In the genomic region with DNA sequence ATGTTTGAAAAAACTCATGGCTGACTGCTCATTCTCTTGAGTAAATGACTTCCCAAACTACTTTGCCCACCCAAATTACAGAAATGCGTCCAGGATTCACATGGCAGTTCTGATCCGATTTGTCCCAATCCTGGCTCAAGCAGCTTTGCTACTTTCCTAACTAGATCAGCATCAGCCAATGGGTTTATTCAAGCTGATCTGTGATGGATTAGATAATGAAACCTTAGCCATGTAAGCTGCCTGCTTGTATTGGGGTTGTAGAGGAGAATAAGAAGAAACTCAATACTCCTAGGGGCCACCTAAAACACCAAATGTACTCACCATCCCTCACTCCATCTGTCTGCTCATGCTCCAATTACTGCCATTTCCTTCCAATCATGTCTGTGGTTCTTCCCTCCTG, we compare ENCODE assay signal across 12 cellular contexts. TPM values are rescaled to one million over a fixed set of nuclear protein-coding genes. Genes with fewer than 3 reads are reported as not detected.
DNase-seq lines count a peak whose midpoint lies in the region; ATAC-seq and TF ChIP-seq lines count a peak whose summit lies in the region.
"Had no signal": no experiment of that assay in that cellular context is flagged by ENCODE, and none has a peak within 500 bp of the region (broad histone marks: within the 10 kb centered on the region; RNA-seq: fewer than 3 reads in every experiment).

No MANE protein-coding gene starts in this region.

- H3K4me3 ChIP-seq in WI38 (ENCODE audit: low read depth, low read length) (peak overlapping the region; percentile 5; the same call in 1 of the 2 replicates), muscle layer of colon (ENCODE audit: low read depth in 1 of 2, low read length in 2 of 2) (no peak overlapping the region), transverse colon (no peak overlapping the region), brain microvascular endothelial cell (ENCODE audit: low read depth, low read length) (no peak overlapping the region)

- peak overlapping the region; percentile 20 for H3K27ac Mint-ChIP-seq in activated T-cell treated with anti-CD3 and anti-CD28 coated beads, Interleukin-2, amount 50 U/mL, for 72 hours

- H3K27ac ChIP-seq in muscle layer of colon (ENCODE audit: low read depth, low read length): peak overlapping the region; percentile 35
- peak overlapping the region; percentile 62 to 83 (median 70) for H3K27ac ChIP-seq in transverse colon
- no peak overlapping the region for H3K27ac ChIP-seq in brain microvascular endothelial cell

- peak in 1 of 2 donors; percentile 17 for ATAC-seq in activated T-cell treated with anti-CD3 and anti-CD28 coated beads, Interleukin-2, amount 50 U/mL, for 72 hours (replicated peaks in 1 of 2)

- peak overlapping the region; percentile 1 for H3K9ac ChIP-seq in muscle layer of colon (ENCODE audit: low read length)

- no peak for DNase-seq in activated T-cell treated with anti-CD3 and anti-CD28 coated beads, Interleukin-2, amount 50 U/mL, for 72 hours
- no peak for DNase-seq in activated T-cell treated with anti-CD3 and anti-CD28 coated beads for 4 hours
- DNase-seq in transverse colon: no peak
- no peak for DNase-seq in brain microvascular endothelial cell
- DNase-seq in COLO668 (lab: John Stamatoyannopoulos, UW; ENCODE audit: unreplicated experiment): no peak
- no peak for DNase-seq in mesenteric fat pad (ENCODE audit: low spot score)
- DNase-seq: activated CD4-positive, alpha-beta T cell treated with anti-CD3 and anti-CD28 coated beads, Interleukin-2, amount 50 U/mL, for 4 hours; DMS79; NCI-H1092 treated with DMSO at 0.1 percent for 48 hours; stimulated activated CD8-positive, alpha-beta memory T cell treated with anti-CD3 and anti-CD28 coated beads, Interleukin-4, amount 100 ng/mL, for 48 hours had no signal

- H3K9me3 ChIP-seq in muscle layer of colon (ENCODE audit: low read length) (no peaks in the 10 kb centered on the region), transverse colon (no peaks in the 10 kb centered on the region)

- H3K27me3 Mint-ChIP-seq in activated T-cell treated with anti-CD3 and anti-CD28 coated beads, Interleukin-2, amount 50 U/mL, for 72 hours (ENCODE audit: low read depth): no peaks in the 10 kb centered on the region

- no peak for TF ChIP-seq EP300 in transverse colon (IDR thresholded peaks at IDR 0.05; ENCODE audit: low read depth)

- WGBS in transverse colon (ENCODE audit: low coverage in 1 of 2), 2 donors: 73% methylated on average over 2 of the region's 2 CpGs; no CpG with 5 or more reads in 1 of the 2 donors

- in situ Hi-C loops in transverse colon (cut with MboI; ENCODE audit: low pct_ligation_motif_present in 1 of 4, low pct_unique_long_range_greater_than_20kb in 1 of 4, low sequenced_read_pairs in 3 of 4) (no loop called here), brain microvascular endothelial cell (cut with HindIII; ENCODE audit: low pct_ligation_motif_present, low sequenced_read_pairs) (no loop called here)

- peak overlapping the region in 1 of 2 donors; percentile 35 for H3K4me3 Mint-ChIP-seq in activated T-cell treated with anti-CD3 and anti-CD28 coated beads, Interleukin-2, amount 50 U/mL, for 72 hours

- no peaks in the 10 kb centered on the region for H3K36me3 Mint-ChIP-seq in activated T-cell treated with anti-CD3 and anti-CD28 coated beads, Interleukin-2, amount 50 U/mL, for 72 hours (ENCODE audit: insufficient read depth in 2 of 2)

- intact Hi-C loops in transverse colon (cut with DNase I; ENCODE audit: low total_unique reads): no loop called here

- H3K27me3 ChIP-seq in muscle layer of colon (ENCODE audit: control insufficient read depth in 1 of 2, insufficient read depth in 2 of 2, low read length in 2 of 2): no peaks in the 10 kb centered on the region
- H3K27me3 ChIP-seq in transverse colon: no peaks in the 10 kb centered on the region
- H3K27me3 ChIP-seq in brain microvascular endothelial cell (replicated peaks): no peaks in the 10 kb centered on the region

- no peaks in the 10 kb centered on the region for H3K36me3 ChIP-seq in muscle layer of colon (ENCODE audit: insufficient read depth, low read length)
- no peaks in the 10 kb centered on the region for H3K36me3 ChIP-seq in transverse colon
- no peaks in the 10 kb centered on the region for H3K36me3 ChIP-seq in brain microvascular endothelial cell (replicated peaks)

- no peak for TF ChIP-seq POLR2A in transverse colon (IDR thresholded peaks at IDR 0.05)

- TF ChIP-seq CTCF in WI38 (IDR thresholded peaks at IDR 0.05; ENCODE audit: low read depth, low read length): no peak
- no peak for TF ChIP-seq CTCF in transverse colon (IDR thresholded peaks at IDR 0.05)
- TF ChIP-seq CTCF in brain microvascular endothelial cell (IDR thresholded peaks at IDR 0.05; ENCODE audit: low read depth, low read length, missing control alignments): no peak

- peaks cover 11% of the 10 kb centered on the region for H3K4me1 Mint-ChIP-seq in activated T-cell treated with anti-CD3 and anti-CD28 coated beads, Interleukin-2, amount 50 U/mL, for 72 hours (ENCODE audit: low read depth)

- H3K4me1 ChIP-seq in muscle layer of colon (ENCODE audit: insufficient read depth, low read length): peaks cover 56% of the 10 kb centered on the region
- peaks cover 12 to 66% (median 19%) of the 10 kb centered on the region in 4 donors for H3K4me1 ChIP-seq in transverse colon

- no peaks in the 10 kb centered on the region for H3K9me3 Mint-ChIP-seq in activated T-cell treated with anti-CD3 and anti-CD28 coated beads, Interleukin-2, amount 50 U/mL, for 72 hours

RNA-seq across cellular contexts. Expression of a gene that starts 7.0 kb away (rescaled TPM):
- total RNA-seq in activated T-cell treated with anti-CD3 and anti-CD28 coated beads, Interleukin-2, amount 50 U/mL, for 72 hours: 1 to 10 TPM; 2.3 to 4.4 TPM
- total RNA-seq in transverse colon (10 to 100 TPM; 27.3 to 61.1 (median 43.1) TPM), mesenteric fat pad (50.1 TPM)
